ENCODE assay signal across 2 cellular contexts in genomic region chr7:98878365-98879197, GRCh38.
A peak's percentile ranks its signal among the peaks of the same experiment; 100 is the strongest.
TF ChIP-seq lines count a peak whose summit lies in the region.

TRRAP (plus strand) TSS chr7:98878532; CDS start chr7:98881151, 2,619 bp downstream.

TF ChIP-seq in A549, 52 proteins besides CTCF, POLR2A, EP300 and RAD21:
- TF ChIP-seq EHMT2 (IDR thresholded peaks at IDR 0.05; ENCODE audit: low read depth) (no peak), TFCP2L1 (CRISPR knock-in tag; IDR thresholded peaks at IDR 0.05) (peak; percentile 77; the same call in 1 of the 2 replicates), TP53 (CRISPR knock-in tag; IDR thresholded peaks at IDR 0.05) (no peak), PBX3 (IDR thresholded peaks at IDR 0.05) (no peak), HMGXB4 (CRISPR knock-in tag; IDR thresholded peaks at IDR 0.05; ENCODE audit: borderline replicate concordance) (peak; percentile 99), KDM5A (IDR thresholded peaks at IDR 0.05) (peak; percentile 36; the same call in 1 of the 2 replicates), PHF8 (IDR thresholded peaks at IDR 0.05; ENCODE audit: borderline replicate concordance, low read depth) (peak; percentile 79), MAX (IDR thresholded peaks at IDR 0.05) (0 out of 2 replicates have a peak, but pooled peaks have one; percentile 16), MYC (IDR thresholded peaks at IDR 0.05; ENCODE audit: borderline replicate concordance, low read length) (no peak), JUN (IDR thresholded peaks at IDR 0.05) (peak in 1 of 2 experiments; percentile 76; a peak in 2 of 5 replicates), HOXB13 (CRISPR knock-in tag; IDR thresholded peaks at IDR 0.05; ENCODE audit: low read depth) (no peak), BCL3 (IDR thresholded peaks at IDR 0.05) (0 out of 3 replicates have a peak, but pooled peaks have one; percentile 41)

TF ChIP-seq in HepG2, 621 proteins besides CTCF, POLR2A, EP300 and RAD21 (continues in another document):
- TF ChIP-seq KDM5B (CRISPR knock-in tag; IDR thresholded peaks at IDR 0.05; ENCODE audit: borderline replicate concordance) (peak; percentile 68; the same call in 1 of the 2 replicates), NR2C2 (CRISPR knock-in tag; IDR thresholded peaks at IDR 0.05; ENCODE audit: borderline replicate concordance) (peak; percentile 73; the same call in 1 of the 2 replicates), SOX6 (IDR thresholded peaks at IDR 0.05) (no peak), SOX6 (CRISPR knock-in tag; IDR thresholded peaks at IDR 0.05) (no peak), ZNF160 (CRISPR knock-in tag; IDR thresholded peaks at IDR 0.05) (peak; percentile 57; the same call in 1 of the 2 replicates), GATAD1 (CRISPR knock-in tag; IDR thresholded peaks at IDR 0.05) (peak; percentile 84), HNF4G (IDR thresholded peaks at IDR 0.05; ENCODE audit: borderline replicate concordance, low read depth, low read length) (no peak), HNF4G (CRISPR knock-in tag; IDR thresholded peaks at IDR 0.05; ENCODE audit: borderline replicate concordance, low read depth) (no peak), NFATC3 (CRISPR knock-in tag; IDR thresholded peaks at IDR 0.05) (0 out of 2 replicates have a peak, but pooled peaks have one; percentile 23), ZNF274 (CRISPR knock-in tag; IDR thresholded peaks at IDR 0.05) (peak; percentile 61; the same call in 1 of the 2 replicates), MYNN (CRISPR knock-in tag; IDR thresholded peaks at IDR 0.05; ENCODE audit: low read depth) (no peak), KAT7 (CRISPR knock-in tag; IDR thresholded peaks at IDR 0.05; ENCODE audit: borderline replicate concordance) (peak; percentile 63; the same call in 1 of the 2 replicates), MAZ (IDR thresholded peaks at IDR 0.05; ENCODE audit: borderline replicate concordance, low read depth, low read length) (no peak), MAZ (CRISPR knock-in tag; IDR thresholded peaks at IDR 0.05; ENCODE audit: low read depth) (peak; percentile 78; the same call in 1 of the 2 replicates), PHF20 (CRISPR knock-in tag; IDR thresholded peaks at IDR 0.05) (peak; percentile 81), SIX1 (CRISPR knock-in tag; IDR thresholded peaks at IDR 0.05; ENCODE audit: borderline replicate concordance) (no peak), PRMT3 (CRISPR knock-in tag; IDR thresholded peaks at IDR 0.05; ENCODE audit: borderline replicate concordance, low read depth) (no peak), SP4 (CRISPR knock-in tag; IDR thresholded peaks at IDR 0.05) (0 out of 2 replicates have a peak, but pooled peaks have one; percentile 57), AGO1 (IDR thresholded peaks at IDR 0.05; ENCODE audit: low read depth, low read length, poor library complexity, severe bottlenecking) (no peak), KDM6A (CRISPR knock-in tag; IDR thresholded peaks at IDR 0.05; ENCODE audit: low read depth) (no peak), MTF2 (CRISPR knock-in tag; IDR thresholded peaks at IDR 0.05; ENCODE audit: borderline replicate concordance) (no peak), FOXA1 (IDR thresholded peaks at IDR 0.05) (no peak), FOXA1 (CRISPR knock-in tag; IDR thresholded peaks at IDR 0.05) (no peak), ZNF329 (CRISPR knock-in tag; IDR thresholded peaks at IDR 0.05; ENCODE audit: low read depth) (no peak), ZNF598 (CRISPR knock-in tag; IDR thresholded peaks at IDR 0.05; ENCODE audit: borderline replicate concordance) (no peak), SP2 (CRISPR knock-in tag; IDR thresholded peaks at IDR 0.05) (no peak; the same call in 1 of the 2 replicates), ZFP91 (CRISPR knock-in tag; IDR thresholded peaks at IDR 0.05; ENCODE audit: borderline replicate concordance) (peak; percentile 97), DRAP1 (CRISPR knock-in tag; IDR thresholded peaks at IDR 0.05) (peak; percentile 45; the same call in 1 of the 2 replicates), TOPORS (CRISPR knock-in tag; IDR thresholded peaks at IDR 0.05) (peak; percentile 65; the same call in 1 of the 2 replicates)
- TF ChIP-seq, protein P1, sequence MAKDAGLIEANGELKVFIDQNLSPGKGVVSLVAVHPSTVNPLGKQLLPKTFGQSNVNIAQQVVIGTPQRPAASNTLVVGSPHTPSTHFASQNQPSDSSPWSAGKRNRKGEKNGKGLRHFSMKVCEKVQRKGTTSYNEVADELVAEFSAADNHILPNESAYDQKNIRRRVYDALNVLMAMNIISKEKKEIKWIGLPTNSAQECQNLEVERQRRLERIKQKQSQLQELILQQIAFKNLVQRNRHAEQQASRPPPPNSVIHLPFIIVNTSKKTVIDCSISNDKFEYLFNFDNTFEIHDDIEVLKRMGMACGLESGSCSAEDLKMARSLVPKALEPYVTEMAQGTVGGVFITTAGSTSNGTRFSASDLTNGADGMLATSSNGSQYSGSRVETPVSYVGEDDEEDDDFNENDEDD (CRISPR knock-in tag; IDR thresholded peaks at IDR 0.05; ENCODE audit: borderline replicate concordance), result peak; percentile 44; the same call in 1 of the 2 replicates
- TF ChIP-seq, protein P2, sequence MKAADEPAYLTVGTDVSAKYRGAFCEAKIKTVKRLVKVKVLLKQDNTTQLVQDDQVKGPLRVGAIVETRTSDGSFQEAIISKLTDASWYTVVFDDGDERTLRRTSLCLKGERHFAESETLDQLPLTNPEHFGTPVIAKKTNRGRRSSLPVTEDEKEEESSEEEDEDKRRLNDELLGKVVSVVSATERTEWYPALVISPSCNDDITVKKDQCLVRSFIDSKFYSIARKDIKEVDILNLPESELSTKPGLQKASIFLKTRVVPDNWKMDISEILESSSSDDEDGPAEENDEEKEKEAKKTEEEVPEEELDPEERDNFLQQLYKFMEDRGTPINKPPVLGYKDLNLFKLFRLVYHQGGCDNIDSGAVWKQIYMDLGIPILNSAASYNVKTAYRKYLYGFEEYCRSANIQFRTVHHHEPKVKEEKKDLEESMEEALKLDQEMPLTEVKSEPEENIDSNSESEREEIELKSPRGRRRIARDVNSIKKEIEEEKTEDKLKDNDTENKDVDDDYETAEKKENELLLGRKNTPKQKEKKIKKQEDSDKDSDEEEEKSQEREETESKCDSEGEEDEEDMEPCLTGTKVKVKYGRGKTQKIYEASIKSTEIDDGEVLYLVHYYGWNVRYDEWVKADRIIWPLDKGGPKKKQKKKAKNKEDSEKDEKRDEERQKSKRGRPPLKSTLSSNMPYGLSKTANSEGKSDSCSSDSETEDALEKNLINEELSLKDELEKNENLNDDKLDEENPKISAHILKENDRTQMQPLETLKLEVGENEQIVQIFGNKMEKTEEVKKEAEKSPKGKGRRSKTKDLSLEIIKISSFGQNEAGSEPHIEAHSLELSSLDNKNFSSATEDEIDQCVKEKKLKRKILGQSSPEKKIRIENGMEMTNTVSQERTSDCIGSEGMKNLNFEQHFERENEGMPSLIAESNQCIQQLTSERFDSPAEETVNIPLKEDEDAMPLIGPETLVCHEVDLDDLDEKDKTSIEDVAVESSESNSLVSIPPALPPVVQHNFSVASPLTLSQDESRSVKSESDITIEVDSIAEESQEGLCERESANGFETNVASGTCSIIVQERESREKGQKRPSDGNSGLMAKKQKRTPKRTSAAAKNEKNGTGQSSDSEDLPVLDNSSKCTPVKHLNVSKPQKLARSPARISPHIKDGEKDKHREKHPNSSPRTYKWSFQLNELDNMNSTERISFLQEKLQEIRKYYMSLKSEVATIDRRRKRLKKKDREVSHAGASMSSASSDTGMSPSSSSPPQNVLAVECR (CRISPR knock-in tag; IDR thresholded peaks at IDR 0.05; ENCODE audit: borderline replicate concordance), result peak; percentile 79; the same call in 1 of the 2 replicates
- TF ChIP-seq, protein P3, sequence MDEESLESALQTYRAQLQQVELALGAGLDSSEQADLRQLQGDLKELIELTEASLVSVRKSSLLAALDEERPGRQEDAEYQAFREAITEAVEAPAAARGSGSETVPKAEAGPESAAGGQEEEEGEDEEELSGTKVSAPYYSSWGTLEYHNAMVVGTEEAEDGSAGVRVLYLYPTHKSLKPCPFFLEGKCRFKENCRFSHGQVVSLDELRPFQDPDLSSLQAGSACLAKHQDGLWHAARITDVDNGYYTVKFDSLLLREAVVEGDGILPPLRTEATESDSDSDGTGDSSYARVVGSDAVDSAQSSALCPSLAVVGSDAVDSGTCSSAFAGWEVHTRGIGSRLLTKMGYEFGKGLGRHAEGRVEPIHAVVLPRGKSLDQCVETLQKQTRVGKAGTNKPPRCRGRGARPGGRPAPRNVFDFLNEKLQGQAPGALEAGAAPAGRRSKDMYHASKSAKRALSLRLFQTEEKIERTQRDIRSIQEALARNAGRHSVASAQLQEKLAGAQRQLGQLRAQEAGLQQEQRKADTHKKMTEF (CRISPR knock-in tag; IDR thresholded peaks at IDR 0.05), result peak; percentile 65; the same call in 1 of the 2 replicates
- TF ChIP-seq, protein P4, sequence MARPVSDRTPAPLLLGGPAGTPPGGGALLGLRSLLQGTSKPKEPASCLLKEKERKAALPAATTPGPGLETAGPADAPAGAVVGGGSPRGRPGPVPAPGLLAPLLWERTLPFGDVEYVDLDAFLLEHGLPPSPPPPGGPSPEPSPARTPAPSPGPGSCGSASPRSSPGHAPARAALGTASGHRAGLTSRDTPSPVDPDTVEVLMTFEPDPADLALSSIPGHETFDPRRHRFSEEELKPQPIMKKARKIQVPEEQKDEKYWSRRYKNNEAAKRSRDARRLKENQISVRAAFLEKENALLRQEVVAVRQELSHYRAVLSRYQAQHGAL (CRISPR knock-in tag; IDR thresholded peaks at IDR 0.05; ENCODE audit: not compliant biosample characterization), result no peak
- TF ChIP-seq, protein P5, sequence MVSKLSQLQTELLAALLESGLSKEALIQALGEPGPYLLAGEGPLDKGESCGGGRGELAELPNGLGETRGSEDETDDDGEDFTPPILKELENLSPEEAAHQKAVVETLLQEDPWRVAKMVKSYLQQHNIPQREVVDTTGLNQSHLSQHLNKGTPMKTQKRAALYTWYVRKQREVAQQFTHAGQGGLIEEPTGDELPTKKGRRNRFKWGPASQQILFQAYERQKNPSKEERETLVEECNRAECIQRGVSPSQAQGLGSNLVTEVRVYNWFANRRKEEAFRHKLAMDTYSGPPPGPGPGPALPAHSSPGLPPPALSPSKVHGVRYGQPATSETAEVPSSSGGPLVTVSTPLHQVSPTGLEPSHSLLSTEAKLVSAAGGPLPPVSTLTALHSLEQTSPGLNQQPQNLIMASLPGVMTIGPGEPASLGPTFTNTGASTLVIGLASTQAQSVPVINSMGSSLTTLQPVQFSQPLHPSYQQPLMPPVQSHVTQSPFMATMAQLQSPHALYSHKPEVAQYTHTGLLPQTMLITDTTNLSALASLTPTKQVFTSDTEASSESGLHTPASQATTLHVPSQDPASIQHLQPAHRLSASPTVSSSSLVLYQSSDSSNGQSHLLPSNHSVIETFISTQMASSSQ (IDR thresholded peaks at IDR 0.05; ENCODE audit: low read depth), result no peak
- TF ChIP-seq, protein P5 (CRISPR knock-in tag; IDR thresholded peaks at IDR 0.05; ENCODE audit: borderline replicate concordance), result no peak
